In genomic region chr7:152403726-152404125, GRCh38 we compare ENCODE assay signal across 1 cellular context.
TF ChIP-seq lines count a peak whose summit lies in the region.

No MANE protein-coding gene starts in this region.

TF ChIP-seq in endothelial cell of umbilical vein, 7 proteins besides CTCF, POLR2A, EP300 and RAD21 (continued from another document):
- TF ChIP-seq MAX (IDR thresholded peaks at IDR 0.05; ENCODE audit: insufficient read depth, insufficient read length), result no peak
- no peak for TF ChIP-seq JUN (IDR thresholded peaks at IDR 0.05; ENCODE audit: borderline replicate concordance, insufficient read depth, insufficient read length, low read depth)
- no peak for TF ChIP-seq GATA2 (IDR thresholded peaks at IDR 0.05; ENCODE audit: insufficient read depth, insufficient read length, low read depth, low read length)
- no peak for TF ChIP-seq EZH2 (IDR thresholded peaks at IDR 0.05; ENCODE audit: borderline replicate concordance, low read depth, low read length, severe bottlenecking)
